In genomic region chr2:159169187-159169586, GRCh38 we compare ENCODE assay signal across 17 cellular contexts.
DNase-seq lines count a peak whose midpoint lies in the region; FAIRE-seq and TF ChIP-seq lines count a peak whose summit lies in the region.
"Had no signal": no experiment of that assay in that cellular context is flagged by ENCODE, and none has a peak within 500 bp of the region (broad histone marks: within the 10 kb centered on the region; RNA-seq: fewer than 3 reads in every experiment).

No MANE protein-coding gene starts in this region.

- peaks cover 24 to 42% of the 10 kb centered on the region in 2 experiments for H3K36me3 ChIP-seq in keratinocyte (ENCODE audit: control insufficient read depth in 2 of 2, extremely low read depth in 1 of 2, insufficient read depth in 2 of 2, low read length in 2 of 2)
- H3K36me3 ChIP-seq: BLaER1 had no signal

- FAIRE-seq in keratinocyte (lab: Jason Lieb, UNC), result peak; percentile 13
- FAIRE-seq: H54, RCC 7860 had no signal

- H3K4me2 ChIP-seq in keratinocyte (ENCODE audit: control insufficient read depth, extremely low read depth, insufficient read depth, low read depth, low read length), result peak overlapping the region; percentile 29
- H3K4me2 ChIP-seq: BLaER1, KMS-11 had no signal

- H3K9me1 ChIP-seq in keratinocyte (ENCODE audit: control insufficient read depth, extremely low read depth, insufficient read depth, low read length), result no peaks in the 10 kb centered on the region

- H3K4me3 Mint-ChIP-seq in chondrocyte (ENCODE audit: unreplicated experiment), result no peak overlapping the region
- H3K4me3 Mint-ChIP-seq: CD8-positive, alpha-beta T cell had no signal

- H3K79me2 ChIP-seq in keratinocyte (ENCODE audit: control insufficient read depth, insufficient read depth, low read length), result peaks cover 4% of the 10 kb centered on the region

- TF ChIP-seq CTCF in chondrocyte (IDR thresholded peaks at IDR 0.05), result no peak
- TF ChIP-seq CTCF in keratinocyte (optimal IDR thresholded peaks at IDR 0.05 in 1 of 3, IDR thresholded peaks at IDR 0.05 in 1 of 3, conservative IDR thresholded peaks at IDR 0.05 in 1 of 3; ENCODE audit: extremely low read depth in 1 of 3, insufficient read depth in 2 of 3, low read length in 3 of 3), result no peak

- peaks cover 8% of the 10 kb centered on the region for H3K4me1 ChIP-seq in keratinocyte (ENCODE audit: control insufficient read depth, extremely low read depth, insufficient read depth, low read length)

- no peaks in the 10 kb centered on the region for H3K9me3 ChIP-seq in keratinocyte (ENCODE audit: control insufficient read depth, low read depth, low read length)

- DNase-seq in Daoy (ENCODE audit: low read depth) (peak; percentile 59), NCI-H460 (ENCODE audit: extremely low read depth, low read depth) (peak; percentile 73), chondrocyte (ENCODE audit: low spot score) (no peak), keratinocyte (ENCODE audit: low read depth, low spot score) (no peak), D341Med (ENCODE audit: low spot score) (no peak), substantia nigra (lab: John Stamatoyannopoulos, UW) (no peak), NCI-H2227 treated with DMSO at 0.1 percent for 48 hours (lab: John Stamatoyannopoulos, UW) (no peak)
- DNase-seq: Calu3; CD8-positive, alpha-beta T cell; NCI-H1417 treated with DMSO at 0.1 percent for 48 hours; NCI-H187 treated with DMSO at 0.1 percent for 48 hours; NCI-H526 treated with DMSO at 0.1 percent for 48 hours; SHP77 had no signal

- H3K27ac ChIP-seq in keratinocyte (ENCODE audit: control insufficient read depth, insufficient read depth, low read length) (no peak overlapping the region), substantia nigra (ENCODE audit: low read depth, low read length, poor library complexity, severe bottlenecking) (no peak overlapping the region)
- H3K27ac ChIP-seq: BLaER1, KMS-11 had no signal

- H4K20me1 ChIP-seq in keratinocyte (ENCODE audit: control insufficient read depth, extremely low read depth, insufficient read depth, low read length), result no peaks in the 10 kb centered on the region
- H4K20me1 ChIP-seq: BLaER1 had no signal

- H3K27me3 ChIP-seq in keratinocyte (ENCODE audit: control insufficient read depth, extremely low read depth, insufficient read depth, low read length), result no peaks in the 10 kb centered on the region
- H3K27me3 ChIP-seq: BLaER1 had no signal

- H2AFZ ChIP-seq in keratinocyte (ENCODE audit: control insufficient read depth, low read length), result no peak overlapping the region

- H3K27me3 Mint-ChIP-seq in chondrocyte (ENCODE audit: low read depth), result no peaks in the 10 kb centered on the region

- peaks cover 23% of the 10 kb centered on the region for H3K36me3 Mint-ChIP-seq in chondrocyte (ENCODE audit: low read depth)
- H3K36me3 Mint-ChIP-seq: CD8-positive, alpha-beta T cell had no signal

- H3K4me3 ChIP-seq in keratinocyte (ENCODE audit: control insufficient read depth in 2 of 3, extremely low read depth in 1 of 3, insufficient read depth in 2 of 3, low read depth in 1 of 3, low read length in 3 of 3), result no peak overlapping the region
- H3K4me3 ChIP-seq: BLaER1 had no signal

- dilution Hi-C loops in keratinocyte (cut with MboI; ENCODE audit: extremely low pct_ligation_motif_present, low sequenced_read_pairs), result no loop called here

- H3K27ac Mint-ChIP-seq in chondrocyte (ENCODE audit: unreplicated experiment), result peak overlapping the region; percentile 41
- H3K27ac Mint-ChIP-seq: CD8-positive, alpha-beta T cell had no signal

- peaks cover 8% of the 10 kb centered on the region for H3K4me1 Mint-ChIP-seq in chondrocyte (ENCODE audit: low read depth)

- H3K9ac ChIP-seq in keratinocyte (ENCODE audit: control insufficient read depth, extremely low read depth, insufficient read depth, low read length), result no peak overlapping the region
- H3K9ac ChIP-seq: BLaER1, KMS-11 had no signal

- no peaks in the 10 kb centered on the region for H3K9me3 Mint-ChIP-seq in chondrocyte (ENCODE audit: low read depth)
- H3K9me3 Mint-ChIP-seq: CD8-positive, alpha-beta T cell had no signal

Comparison
In these comparisons a context has a peak if more than half of its experiments do, and no peak if none do; other contexts are left out.
1. DNase-seq: peak in Daoy (single experiment) and NCI-H460 (single experiment); none in chondrocyte (single experiment), keratinocyte (single experiment), D341Med (single experiment), substantia nigra (0 of 49) and NCI-H2227 treated with DMSO at 0.1 percent for 48 hours (single experiment).